In the genomic region with DNA sequence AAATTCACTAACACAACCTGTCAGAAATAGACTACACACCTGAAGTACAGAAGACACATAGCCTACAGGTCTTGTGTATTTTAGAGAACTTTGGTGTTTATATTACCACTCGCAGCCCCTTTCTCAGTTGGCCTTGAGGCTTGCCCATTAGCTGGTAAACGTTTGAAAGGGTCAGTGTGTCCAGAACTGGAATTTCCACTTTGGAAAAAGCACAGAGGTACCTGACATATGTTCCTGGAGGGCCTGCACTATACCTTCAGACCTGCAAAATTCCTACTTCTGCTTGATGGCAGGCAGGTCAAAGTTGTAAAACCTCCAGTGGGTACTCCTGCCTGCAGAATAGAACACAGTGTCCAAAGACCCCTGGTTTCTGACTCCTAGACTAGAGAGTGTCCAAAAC, we compare ENCODE assay signal across 15 cellular contexts. TPM values are rescaled to one million over a fixed set of nuclear protein-coding genes. Genes with fewer than 3 reads are reported as not detected.
DNase-seq lines count a peak whose midpoint lies in the region; ATAC-seq, FAIRE-seq and TF ChIP-seq lines count a peak whose summit lies in the region.
"Had no signal": no experiment of that assay in that cellular context is flagged by ENCODE, and none has a peak within 500 bp of the region (broad histone marks: within the 10 kb centered on the region; RNA-seq: fewer than 3 reads in every experiment).

No MANE protein-coding gene starts in this region.

- H3K4me1 ChIP-seq in HepG2 (ENCODE audit: insufficient read depth, low read length) (peaks cover 50% of the 10 kb centered on the region), right lobe of liver (peaks cover 0 to 56% (median 0%) of the 10 kb centered on the region in 4 donors), body of pancreas (peaks cover 68% of the 10 kb centered on the region), keratinocyte (ENCODE audit: control insufficient read depth, extremely low read depth, insufficient read depth, low read length) (peaks cover 56% of the 10 kb centered on the region)

- no peaks in the 10 kb centered on the region for H3K9me3 ChIP-seq in HepG2 (ENCODE audit: low read length)
- no peaks in the 10 kb centered on the region for H3K9me3 ChIP-seq in right lobe of liver
- H3K9me3 ChIP-seq in body of pancreas, result no peaks in the 10 kb centered on the region
- H3K9me3 ChIP-seq in keratinocyte (ENCODE audit: control insufficient read depth, low read depth, low read length), result no peaks in the 10 kb centered on the region
- H3K9me3 ChIP-seq: left lung had no signal

- no peaks in the 10 kb centered on the region for H3K79me2 ChIP-seq in HepG2 (ENCODE audit: insufficient read depth, low read length)
- peaks cover 75% of the 10 kb centered on the region for H3K79me2 ChIP-seq in keratinocyte (ENCODE audit: control insufficient read depth, insufficient read depth, low read length)

- peak overlapping the region; percentile 68 for H3K4me2 ChIP-seq in HepG2 (ENCODE audit: low read depth, low read length)
- peak overlapping the region; percentile 98 for H3K4me2 ChIP-seq in keratinocyte (ENCODE audit: control insufficient read depth, extremely low read depth, insufficient read depth, low read depth, low read length)

- FAIRE-seq in HepG2 (lab: Jason Lieb, UNC) (peak; percentile 60), keratinocyte (lab: Jason Lieb, UNC) (no peak)
- FAIRE-seq: TTC549 had no signal

- TF ChIP-seq RAD21 in HepG2 (CRISPR knock-in tag; IDR thresholded peaks at IDR 0.05), result no peak

- ATAC-seq in HepG2 (no peak; the same call in 2 of the 3 replicates), right lobe of liver (no peak), body of pancreas (no peak)
- ATAC-seq: activated naive CD4-positive, alpha-beta T cell treated with anti-CD3 and anti-CD28 coated beads, Interleukin-2, amount 50 U/mL, for 72 hours; left lung; stimulated activated naive B cell treated with anti-CD40 and anti-IgM and Interleukin-4, amounts not matched to agents 10 μg/mL and 1 μg/mL and 100 μg/mL, for 72 hours had no signal

- no peak overlapping the region for H3K9ac ChIP-seq in HepG2 (ENCODE audit: insufficient read depth, low read depth, low read length)
- peak overlapping the region; percentile 70 for H3K9ac ChIP-seq in keratinocyte (ENCODE audit: control insufficient read depth, extremely low read depth, insufficient read depth, low read length)

- H3K27me3 Mint-ChIP-seq in type B pancreatic cell, result peaks cover 3% of the 10 kb centered on the region

- no peaks in the 10 kb centered on the region for H4K20me1 ChIP-seq in HepG2 (ENCODE audit: insufficient read depth, low read length)
- no peaks in the 10 kb centered on the region for H4K20me1 ChIP-seq in keratinocyte (ENCODE audit: control insufficient read depth, extremely low read depth, insufficient read depth, low read length)

- H3K4me3 Mint-ChIP-seq in type B pancreatic cell, result peak overlapping the region; percentile 95
- H3K4me3 Mint-ChIP-seq: dendritic cell treated with granulocyte-macrophage colony-stimulating factor and Interleukin-4, amounts not matched to agents 40 ng/mL and 50 ng/mL, for 4 days; stimulated activated naive B cell treated with anti-CD40 and anti-IgM and Interleukin-4, amounts not matched to agents 10 μg/mL and 1 μg/mL and 100 μg/mL, for 72 hours had no signal

- peaks cover 60% of the 10 kb centered on the region for H3K4me1 Mint-ChIP-seq in type B pancreatic cell (ENCODE audit: unreplicated experiment)

- no peaks in the 10 kb centered on the region for H3K9me1 ChIP-seq in keratinocyte (ENCODE audit: control insufficient read depth, extremely low read depth, insufficient read depth, low read length)

- dilution Hi-C loops in keratinocyte (cut with MboI; ENCODE audit: extremely low pct_ligation_motif_present, low sequenced_read_pairs), result no loop called here

- H3K27ac ChIP-seq in HepG2 (ENCODE audit: extremely low read length, insufficient read depth, low read length), result peak overlapping the region; percentile 36
- no peak overlapping the region for H3K27ac ChIP-seq in right lobe of liver
- peak overlapping the region; percentile 28 to 67 (median 46) for H3K27ac ChIP-seq in body of pancreas
- H3K27ac ChIP-seq in keratinocyte (ENCODE audit: control insufficient read depth, insufficient read depth, low read length), result peak overlapping the region; percentile 70
- H3K27ac ChIP-seq: left lung had no signal

- no peaks in the 10 kb centered on the region for H3K9me3 Mint-ChIP-seq in type B pancreatic cell
- H3K9me3 Mint-ChIP-seq: activated naive CD4-positive, alpha-beta T cell treated with anti-CD3 and anti-CD28 coated beads, Interleukin-2, amount 50 U/mL, for 72 hours; dendritic cell treated with granulocyte-macrophage colony-stimulating factor and Interleukin-4, amounts not matched to agents 40 ng/mL and 50 ng/mL, for 4 days; stimulated activated naive B cell treated with anti-CD40 and anti-IgM and Interleukin-4, amounts not matched to agents 10 μg/mL and 1 μg/mL and 100 μg/mL, for 72 hours had no signal

- no peak for TF ChIP-seq POLR2A in HepG2 (IDR thresholded peaks at IDR 0.05; ENCODE audit: insufficient read depth in 1 of 2, low read depth in 2 of 2, low read length in 2 of 2)
- no peak for TF ChIP-seq POLR2A in right lobe of liver (IDR thresholded peaks at IDR 0.05)
- TF ChIP-seq POLR2A in body of pancreas (IDR thresholded peaks at IDR 0.05), result no peak

- TF ChIP-seq EP300 in HepG2 (IDR thresholded peaks at IDR 0.05; ENCODE audit: low read depth in 2 of 2, low read length in 2 of 2) (no peak), HepG2 (CRISPR knock-in tag; IDR thresholded peaks at IDR 0.05; ENCODE audit: borderline replicate concordance) (no peak)

- peaks cover 0 to 5% of the 10 kb centered on the region in 2 experiments; a peak in 3 of 5 replicates for H3K27me3 ChIP-seq in HepG2 (ENCODE audit: control insufficient read depth in 1 of 2, insufficient read depth in 2 of 2, low read length in 2 of 2)
- H3K27me3 ChIP-seq in right lobe of liver, result no peaks in the 10 kb centered on the region
- no peaks in the 10 kb centered on the region for H3K27me3 ChIP-seq in body of pancreas
- H3K27me3 ChIP-seq in keratinocyte (ENCODE audit: control insufficient read depth, extremely low read depth, insufficient read depth, low read length), result no peaks in the 10 kb centered on the region

- intact Hi-C loops in HepG2 (cut with micrococcal nuclease; ENCODE audit: unreplicated experiment) (loop anchor here (5.0 kb wide), 1 partner anchor 58 kb away; no protein-coding TSS in a partner anchor), right lobe of liver (cut with DNase I) (loop anchor here in 1 of 2 donors (10.0 kb wide), 1 partner anchor 61 kb away; no protein-coding TSS in a partner anchor), body of pancreas (cut with DNase I) (no loop called here)

- POLR2A ChIA-PET in HepG2 (lab: Yijun Ruan, JAX), result no interaction called here

- H3K4me3 ChIP-seq in HepG2 (replicated peaks in 1 of 3; ENCODE audit: insufficient read depth in 1 of 3, low read depth in 2 of 3, low read length in 3 of 3) (peak overlapping the region in 2 of 3 experiments; percentile 7 to 9; a peak in 2 of 6 replicates), right lobe of liver (no peak overlapping the region), body of pancreas (no peak overlapping the region), keratinocyte (ENCODE audit: control insufficient read depth in 2 of 3, extremely low read depth in 1 of 3, insufficient read depth in 2 of 3, low read depth in 1 of 3, low read length in 3 of 3) (peak overlapping the region; percentile 74 to 91 (median 77))
- H3K4me3 ChIP-seq: left lung had no signal

- 3% methylated on average over 2 of the region's 2 CpGs for WGBS in HepG2 (ENCODE audit: low lambda C conversion rate)
- 15% methylated on average over 2 of the region's 2 CpGs for WGBS in right lobe of liver (ENCODE audit: insufficient coverage, low coverage, low lambda C conversion rate, missing lambda C conversion rate)
- 13 to 30% methylated on average over 2 of the region's 2 CpGs for WGBS in body of pancreas, 2 donors

- CTCF ChIA-PET in HepG2 (lab: Yijun Ruan, JAX; ENCODE audit: low intra/inter-chr PET ratio, low total read pairs), result no interaction called here

- in situ Hi-C loops in HepG2 (cut with HindIII; ENCODE audit: extremely low pct_ligation_motif_present, low pct_unique_long_range_greater_than_20kb), result loop anchor here (25.0 kb wide), 1 partner anchor 108 kb away; no protein-coding TSS in a partner anchor

- H3K36me3 ChIP-seq in HepG2 (replicated peaks in 1 of 2; ENCODE audit: control insufficient read depth in 1 of 2, insufficient read depth in 2 of 2, low read length in 2 of 2), result no peaks in the 10 kb centered on the region; a peak in 1 of 5 replicates
- no peaks in the 10 kb centered on the region for H3K36me3 ChIP-seq in right lobe of liver
- H3K36me3 ChIP-seq in body of pancreas (replicated peaks in 1 of 2; ENCODE audit: insufficient read depth in 1 of 2, low read depth in 2 of 2), result no peaks in the 10 kb centered on the region
- peaks cover 3 to 16% of the 10 kb centered on the region in 2 experiments for H3K36me3 ChIP-seq in keratinocyte (ENCODE audit: control insufficient read depth in 2 of 2, extremely low read depth in 1 of 2, insufficient read depth in 2 of 2, low read length in 2 of 2)
- H3K36me3 ChIP-seq: left lung had no signal

- H3K36me3 Mint-ChIP-seq in type B pancreatic cell, result peaks cover 34% of the 10 kb centered on the region
- H3K36me3 Mint-ChIP-seq: activated naive CD4-positive, alpha-beta T cell treated with anti-CD3 and anti-CD28 coated beads, Interleukin-2, amount 50 U/mL, for 72 hours had no signal

- peak overlapping the region; percentile 90 for H3K27ac Mint-ChIP-seq in type B pancreatic cell
- H3K27ac Mint-ChIP-seq: activated naive CD4-positive, alpha-beta T cell treated with anti-CD3 and anti-CD28 coated beads, Interleukin-2, amount 50 U/mL, for 72 hours; dendritic cell treated with granulocyte-macrophage colony-stimulating factor and Interleukin-4, amounts not matched to agents 40 ng/mL and 50 ng/mL, for 4 days; stimulated activated naive B cell treated with anti-CD40 and anti-IgM and Interleukin-4, amounts not matched to agents 10 μg/mL and 1 μg/mL and 100 μg/mL, for 72 hours had no signal

- H2AFZ ChIP-seq in HepG2 (ENCODE audit: low read length) (no peak overlapping the region), keratinocyte (ENCODE audit: control insufficient read depth, low read length) (no peak overlapping the region)

- BruUV-seq in HepG2 (replicated peaks; lab: Mats Ljungman, UMichigan), result no TSS peak

- TF ChIP-seq CTCF in HepG2 (CRISPR knock-in tag; IDR thresholded peaks at IDR 0.05) (no peak), right lobe of liver (IDR thresholded peaks at IDR 0.05) (no peak), body of pancreas (IDR thresholded peaks at IDR 0.05) (no peak), keratinocyte (optimal IDR thresholded peaks at IDR 0.05 in 1 of 3, IDR thresholded peaks at IDR 0.05 in 1 of 3, conservative IDR thresholded peaks at IDR 0.05 in 1 of 3; ENCODE audit: extremely low read depth in 1 of 3, insufficient read depth in 2 of 3, low read length in 3 of 3) (no peak), type B pancreatic cell (conservative IDR thresholded peaks at IDR 0.05) (no peak)

- DNase-seq in HepG2 (ENCODE audit: low spot score) (peak; percentile 23), right lobe of liver (no peak), body of pancreas (peak in 2 of 4 donors; percentile 16 to 32), keratinocyte (ENCODE audit: low read depth, low spot score) (no peak), type B pancreatic cell (ENCODE audit: extremely low spot score, unreplicated experiment) (no peak)
- DNase-seq in stimulated activated CD4-positive, alpha-beta T cell treated with anti-CD3 and anti-CD28 coated beads, Interleukin-1b, Interleukin-23, amount 100 ng/mL, for 48 hours, result no peak
- DNase-seq in activated CD8-positive, alpha-beta memory T cell treated with anti-CD3 and anti-CD28 coated beads for 24 hours, result no peak
- no peak for DNase-seq in stimulated activated CD4-positive, alpha-beta T cell treated with anti-CD3 and anti-CD28 coated beads, Interleukin-15, amount 100 ng/mL, for 24 hours
- DNase-seq: left lung; NCI-H446; stimulated activated CD4-positive, alpha-beta T cell treated with anti-CD3 and anti-CD28 coated beads, Interleukin-4, amount 100 ng/mL, for 1 hour; stimulated activated naive B cell treated with anti-CD40 and anti-IgM and Interleukin-4, amounts not matched to agents 10 μg/mL and 1 μg/mL and 100 μg/mL, for 72 hours had no signal

RNA-seq across cellular contexts. Expression of gene KCTD1, which starts 3.0 kb away (rescaled TPM):
- 4.5 and 6.8 TPM in 2 replicates for total RNA-seq in HepG2 (2016; rRNA removed; fragmentation: Illumina TruSeq; extraction: Trizol)
- 1.2 and 1.3 TPM in 2 replicates for total RNA-seq in HepG2 (2016; cell fraction: cytosol; rRNA removed; fragmentation: Illumina TruSeq; extraction: Trizol; ENCODE audit: low read depth)
- 4.7 and 5.9 TPM in 2 replicates for total RNA-seq in HepG2 (2016; cell fraction: insoluble cytoplasmic fraction; rRNA removed; fragmentation: Illumina TruSeq; extraction: Trizol)
- total RNA-seq in HepG2 (2016; cell fraction: membrane; rRNA removed; fragmentation: Illumina TruSeq; extraction: Trizol), result 3.6 TPM in 2 replicates
- total RNA-seq in HepG2 (2016; cell fraction: nucleus; rRNA removed; fragmentation: Illumina TruSeq; extraction: Trizol), result 5.6 and 7.3 TPM in 2 replicates
- 2.5 and 2.7 TPM in 2 replicates for polyA plus RNA-seq in HepG2 (2011; rRNA removed)
- polyA plus RNA-seq in HepG2 (2011; cell fraction: cytosol; rRNA removed), result 1.6 and 2.1 TPM in 2 replicates
- 5.0 and 6.6 TPM in 2 replicates for polyA plus RNA-seq in HepG2 (2011; cell fraction: nucleus; rRNA removed)
- 3.6 and 4.4 TPM in 2 replicates for polyA plus RNA-seq in HepG2 (2012)
- polyA plus RNA-seq in HepG2 (2016; cell fraction: cytosol; fragmentation: Illumina TruSeq; extraction: Trizol; ENCODE audit: low read depth), result 0.93 and 1.1 TPM in 2 replicates
- polyA plus RNA-seq in HepG2 (2016; cell fraction: insoluble cytoplasmic fraction; fragmentation: Illumina TruSeq; extraction: Trizol; ENCODE audit: low read depth), result 4.7 and 7.0 TPM in 2 replicates
- 2.7 and 2.9 TPM in 2 replicates for polyA plus RNA-seq in HepG2 (2016; cell fraction: membrane; fragmentation: Illumina TruSeq; extraction: Trizol; ENCODE audit: low read depth)
- polyA plus RNA-seq in HepG2 (2016; cell fraction: nucleus; fragmentation: Illumina TruSeq; extraction: Trizol; ENCODE audit: insufficient read depth, low read depth), result 5.4 and 5.7 TPM in 2 replicates
- 10.7 and 12.3 TPM in 2 replicates for polyA minus RNA-seq in HepG2 (2011; rRNA and poly(A)+ RNA removed; ENCODE audit: low replicate concordance)
- 3.1 and 4.3 TPM in 2 replicates for polyA minus RNA-seq in HepG2 (2011; cell fraction: cytosol; rRNA and poly(A)+ RNA removed)
- polyA minus RNA-seq in HepG2 (2011; cell fraction: nucleus; rRNA and poly(A)+ RNA removed), result 16.1 and 17.7 TPM in 2 replicates
- 1 to 10 TPM; 2.9 to 6.8 (median 4.8) TPM for total RNA-seq in right lobe of liver
- total RNA-seq in body of pancreas, result 10 to 100 TPM; 12.2 to 36.3 TPM
- polyA plus RNA-seq in keratinocyte, result 18.7 to 57.6 TPM (median 32.1 TPM) in 3 replicates
- 48.7 TPM for polyA plus RNA-seq in keratinocyte (2011; ENCODE audit: low read depth)
- 47.7 and 50.2 TPM in 2 replicates for polyA plus RNA-seq in keratinocyte (2011; cell fraction: cytosol; rRNA removed)
- 33.7 and 34.6 TPM in 2 replicates for polyA plus RNA-seq in keratinocyte (2011; cell fraction: nucleus; rRNA removed)
- 49.3 and 53.0 TPM in 2 replicates for polyA plus RNA-seq in keratinocyte (2012; ENCODE audit: low replicate concordance)
- 33.7 to 42.3 TPM (median 35.1 TPM) in 3 replicates for polyA minus RNA-seq in keratinocyte
- 30.9 TPM for polyA minus RNA-seq in keratinocyte (2011; cell fraction: cytosol; rRNA and poly(A)+ RNA removed)
- 25.3 and 31.6 TPM in 2 replicates for polyA minus RNA-seq in keratinocyte (2011; cell fraction: nucleus; rRNA and poly(A)+ RNA removed)
- 83.8 and 163 TPM in 2 replicates for total RNA-seq in type B pancreatic cell (ENCODE audit: low replicate concordance)

Comparison
In these comparisons a context has a peak if more than half of its experiments do, and no peak if none do; other contexts are left out.
1. H3K27ac ChIP-seq: peak in HepG2 (single experiment), body of pancreas (4 of 4) and keratinocyte (single experiment); none in right lobe of liver (0 of 3).
2. H3K4me3 ChIP-seq: peak in HepG2 (2 of 3) and keratinocyte (3 of 3); none in right lobe of liver (0 of 3) and body of pancreas (0 of 2).